In the genomic region with DNA sequence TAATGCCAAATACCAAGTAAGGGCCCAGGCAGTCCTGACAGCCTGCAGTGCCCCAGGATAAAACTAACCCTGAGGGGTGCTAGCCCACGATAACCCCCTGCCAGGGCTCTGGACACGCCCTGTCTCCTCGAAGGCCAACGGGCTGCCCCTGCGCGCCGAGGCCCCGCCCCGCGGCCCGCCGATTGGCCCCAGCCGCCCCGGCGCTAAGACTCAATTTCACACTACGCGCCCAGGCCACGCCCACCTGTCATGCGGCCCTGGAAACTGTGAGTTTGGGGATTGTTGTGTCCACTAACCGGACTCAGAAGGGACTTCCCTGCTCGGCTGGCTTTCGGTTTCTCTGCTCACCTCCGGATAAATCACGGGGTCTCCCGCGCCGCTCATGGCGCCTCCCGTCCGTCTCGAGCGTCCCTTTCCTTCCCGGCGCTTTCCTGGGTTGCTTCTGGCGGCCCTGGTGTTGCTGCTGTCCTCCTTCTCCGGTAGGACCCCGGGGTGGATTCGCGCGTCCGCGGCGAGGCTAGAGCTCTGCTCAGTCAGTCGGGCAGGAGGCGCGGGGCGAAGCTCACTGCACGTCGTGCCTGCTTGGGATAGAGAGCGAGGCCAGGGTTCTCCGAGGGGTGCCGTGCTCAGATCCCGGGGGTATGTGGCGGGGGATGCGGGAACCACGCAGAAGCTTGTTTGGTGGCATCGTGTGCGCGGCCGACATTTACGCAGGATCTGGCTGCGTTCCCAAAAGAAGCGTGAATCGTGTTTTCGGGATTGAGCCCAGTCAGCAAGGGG, we compare ENCODE assay signal across 1 cellular context.
TF ChIP-seq lines count a peak whose summit lies in the region.

A gene (plus strand): TSS at position 282 of the 780 bp plus-strand sequence. CDS start 101 bp downstream, at position 383.

TF ChIP-seq in endothelial cell of umbilical vein, 7 proteins besides CTCF, POLR2A, EP300 and RAD21:
- TF ChIP-seq GATA2 (IDR thresholded peaks at IDR 0.05; ENCODE audit: insufficient read depth, insufficient read length, low read depth, low read length): no peak
- TF ChIP-seq, protein P1, sequence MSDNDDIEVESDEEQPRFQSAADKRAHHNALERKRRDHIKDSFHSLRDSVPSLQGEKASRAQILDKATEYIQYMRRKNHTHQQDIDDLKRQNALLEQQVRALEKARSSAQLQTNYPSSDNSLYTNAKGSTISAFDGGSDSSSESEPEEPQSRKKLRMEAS (IDR thresholded peaks at IDR 0.05; ENCODE audit: insufficient read depth, insufficient read length): peak; percentile 70
TF ChIP-seq in endothelial cell of umbilical vein: peak in this region for 1.
